In the genomic region with DNA sequence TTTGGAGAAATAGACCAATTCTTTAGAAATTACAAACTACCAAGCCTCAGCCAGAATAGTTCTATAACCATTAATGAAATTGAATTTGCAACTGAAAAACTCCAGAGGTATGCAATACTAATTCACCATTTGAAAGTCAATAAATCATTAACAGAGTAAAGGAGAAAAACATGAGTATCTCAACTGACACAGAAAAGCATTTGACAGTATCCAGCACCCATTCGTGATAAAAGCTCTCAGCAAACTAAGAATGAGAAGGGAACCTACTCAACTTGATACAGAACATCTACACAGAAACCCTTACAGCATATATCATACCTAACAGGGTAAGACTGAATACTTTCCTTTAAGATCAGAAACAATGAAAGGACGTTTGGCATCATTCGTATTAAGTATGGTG, we compare ENCODE assay signal across 1 cellular context.
TF ChIP-seq lines count a peak whose summit lies in the region.

No MANE protein-coding gene starts in this region.

TF ChIP-seq in GM12878, 131 proteins besides CTCF, POLR2A, EP300 and RAD21 (continued from another document):
- TF ChIP-seq, protein P1, sequence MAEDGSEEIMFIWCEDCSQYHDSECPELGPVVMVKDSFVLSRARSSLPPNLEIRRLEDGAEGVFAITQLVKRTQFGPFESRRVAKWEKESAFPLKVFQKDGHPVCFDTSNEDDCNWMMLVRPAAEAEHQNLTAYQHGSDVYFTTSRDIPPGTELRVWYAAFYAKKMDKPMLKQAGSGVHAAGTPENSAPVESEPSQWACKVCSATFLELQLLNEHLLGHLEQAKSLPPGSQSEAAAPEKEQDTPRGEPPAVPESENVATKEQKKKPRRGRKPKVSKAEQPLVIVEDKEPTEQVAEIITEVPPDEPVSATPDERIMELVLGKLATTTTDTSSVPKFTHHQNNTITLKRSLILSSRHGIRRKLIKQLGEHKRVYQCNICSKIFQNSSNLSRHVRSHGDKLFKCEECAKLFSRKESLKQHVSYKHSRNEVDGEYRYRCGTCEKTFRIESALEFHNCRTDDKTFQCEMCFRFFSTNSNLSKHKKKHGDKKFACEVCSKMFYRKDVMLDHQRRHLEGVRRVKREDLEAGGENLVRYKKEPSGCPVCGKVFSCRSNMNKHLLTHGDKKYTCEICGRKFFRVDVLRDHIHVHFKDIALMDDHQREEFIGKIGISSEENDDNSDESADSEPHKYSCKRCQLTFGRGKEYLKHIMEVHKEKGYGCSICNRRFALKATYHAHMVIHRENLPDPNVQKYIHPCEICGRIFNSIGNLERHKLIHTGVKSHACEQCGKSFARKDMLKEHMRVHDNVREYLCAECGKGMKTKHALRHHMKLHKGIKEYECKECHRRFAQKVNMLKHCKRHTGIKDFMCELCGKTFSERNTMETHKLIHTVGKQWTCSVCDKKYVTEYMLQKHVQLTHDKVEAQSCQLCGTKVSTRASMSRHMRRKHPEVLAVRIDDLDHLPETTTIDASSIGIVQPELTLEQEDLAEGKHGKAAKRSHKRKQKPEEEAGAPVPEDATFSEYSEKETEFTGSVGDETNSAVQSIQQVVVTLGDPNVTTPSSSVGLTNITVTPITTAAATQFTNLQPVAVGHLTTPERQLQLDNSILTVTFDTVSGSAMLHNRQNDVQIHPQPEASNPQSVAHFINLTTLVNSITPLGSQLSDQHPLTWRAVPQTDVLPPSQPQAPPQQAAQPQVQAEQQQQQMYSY (CRISPR knock-in tag; IDR thresholded peaks at IDR 0.05) = no peak
- no peak for TF ChIP-seq SMAD5 (IDR thresholded peaks at IDR 0.05; ENCODE audit: low read depth)
TF ChIP-seq in GM12878: peak in this region for 1.
